8 cellular contexts compared by ENCODE assay signal in genomic region chr20:46022411-46023147, GRCh38. TPM values are rescaled to one million over a fixed set of nuclear protein-coding genes. Genes with fewer than 3 reads are reported as not detected.
DNase-seq lines count a peak whose midpoint lies in the region; ATAC-seq and TF ChIP-seq lines count a peak whose summit lies in the region.

No MANE protein-coding gene starts in this region.

- ATAC-seq in WTC11: peak; percentile 7; the same call in 1 of the 2 replicates
- no peak for ATAC-seq in HG03342 (IDR thresholded peaks at IDR 0.05; ENCODE audit: unreplicated experiment)
- ATAC-seq in HG03565 (IDR thresholded peaks at IDR 0.05; ENCODE audit: unreplicated experiment): no peak

- H3K27ac ChIP-seq in breast epithelium: no peak overlapping the region

- H3K27me3 Mint-ChIP-seq in WTC11 (ENCODE audit: low read depth): peaks cover 50% of the 10 kb centered on the region

- DNase-seq in GM06990 (ENCODE audit: extremely low read depth, insufficient read length): peak; percentile 72
- peak; percentile 43 for DNase-seq in NCI-H1092 treated with DMSO at 0.1 percent for 48 hours (lab: John Stamatoyannopoulos, UW)
- peak; percentile 87 for DNase-seq in WTC11 (ENCODE audit: low spot score)
- no peak for DNase-seq in breast epithelium (ENCODE audit: low spot score in 2 of 2)
- peak; percentile 15 for DNase-seq in kidney glomerular epithelial cell (lab: John Stamatoyannopoulos, UW)
- peak; percentile 81 for DNase-seq in stimulated activated CD4-positive, alpha-beta T cell treated with anti-CD3 and anti-CD28 coated beads, Interleukin-4, amount 100 ng/mL, for 24 hours

- no peaks in the 10 kb centered on the region for H3K36me3 Mint-ChIP-seq in WTC11

- peak overlapping the region; percentile 28; the same call in 1 of the 2 replicates for H3K27ac Mint-ChIP-seq in WTC11

- H3K27me3 ChIP-seq in GM06990 (replicated peaks; ENCODE audit: control insufficient read depth, insufficient read depth, low read length) (no peaks in the 10 kb centered on the region; the same call in 1 of the 2 replicates), breast epithelium (peaks cover 6 to 96% of the 10 kb centered on the region in 2 donors)

- TF ChIP-seq CTCF in GM06990 (IDR thresholded peaks at IDR 0.05; ENCODE audit: insufficient read depth, low read length, poor library complexity, severe bottlenecking) (peak; percentile 92), WTC11 (IDR thresholded peaks at IDR 0.05) (peak; percentile 79), breast epithelium (IDR thresholded peaks at IDR 0.05) (peak; percentile 54 to 81 (median 54))

- peak overlapping the region; percentile 76 for H3K4me3 Mint-ChIP-seq in WTC11

- H3K36me3 ChIP-seq in GM06990 (ENCODE audit: control insufficient read depth, insufficient read depth, low read length): no peaks in the 10 kb centered on the region
- no peaks in the 10 kb centered on the region for H3K36me3 ChIP-seq in breast epithelium

- TF ChIP-seq POLR2A in breast epithelium (IDR thresholded peaks at IDR 0.05): no peak

- no peaks in the 10 kb centered on the region for H3K9me3 Mint-ChIP-seq in WTC11

- CTCF ChIA-PET in WTC11 (lab: Charles Lee): interaction anchor here (0.6 to 2.2 kb wide), 57 partner anchors 9 to 391 kb away, joined by 3 to 108 read pairs (median 5); partner anchors contain the start of genes MMP9, PCIF1 and ZSWIM1

- H3K4me1 Mint-ChIP-seq in WTC11: peaks cover 7% of the 10 kb centered on the region

- intact Hi-C loops in breast epithelium (cut with DNase I; ENCODE audit: low total_unique reads): no loop called here

- peaks cover 4 to 10% of the 10 kb centered on the region in 2 donors for H3K4me1 ChIP-seq in breast epithelium

- no peaks in the 10 kb centered on the region for H3K9me3 ChIP-seq in breast epithelium

- H3K4me3 ChIP-seq in GM06990 (replicated peaks; ENCODE audit: low read depth, low read length) (peak overlapping the region; percentile 61), breast epithelium (peak overlapping the region in 2 of 3 donors; percentile 38 to 59)

- POLR2A ChIA-PET in WTC11 (lab: Charles Lee): no interaction called here

TF ChIP-seq in WTC11, 78 proteins besides CTCF, POLR2A, EP300 and RAD21:
- peak; percentile 95; the same call in 1 of the 2 replicates for TF ChIP-seq ELF4 (CRISPR knock-in tag; IDR thresholded peaks at IDR 0.05; ENCODE audit: low read depth)
- no peak for TF ChIP-seq E2F5 (CRISPR knock-in tag; IDR thresholded peaks at IDR 0.05)
- TF ChIP-seq, protein P1, sequence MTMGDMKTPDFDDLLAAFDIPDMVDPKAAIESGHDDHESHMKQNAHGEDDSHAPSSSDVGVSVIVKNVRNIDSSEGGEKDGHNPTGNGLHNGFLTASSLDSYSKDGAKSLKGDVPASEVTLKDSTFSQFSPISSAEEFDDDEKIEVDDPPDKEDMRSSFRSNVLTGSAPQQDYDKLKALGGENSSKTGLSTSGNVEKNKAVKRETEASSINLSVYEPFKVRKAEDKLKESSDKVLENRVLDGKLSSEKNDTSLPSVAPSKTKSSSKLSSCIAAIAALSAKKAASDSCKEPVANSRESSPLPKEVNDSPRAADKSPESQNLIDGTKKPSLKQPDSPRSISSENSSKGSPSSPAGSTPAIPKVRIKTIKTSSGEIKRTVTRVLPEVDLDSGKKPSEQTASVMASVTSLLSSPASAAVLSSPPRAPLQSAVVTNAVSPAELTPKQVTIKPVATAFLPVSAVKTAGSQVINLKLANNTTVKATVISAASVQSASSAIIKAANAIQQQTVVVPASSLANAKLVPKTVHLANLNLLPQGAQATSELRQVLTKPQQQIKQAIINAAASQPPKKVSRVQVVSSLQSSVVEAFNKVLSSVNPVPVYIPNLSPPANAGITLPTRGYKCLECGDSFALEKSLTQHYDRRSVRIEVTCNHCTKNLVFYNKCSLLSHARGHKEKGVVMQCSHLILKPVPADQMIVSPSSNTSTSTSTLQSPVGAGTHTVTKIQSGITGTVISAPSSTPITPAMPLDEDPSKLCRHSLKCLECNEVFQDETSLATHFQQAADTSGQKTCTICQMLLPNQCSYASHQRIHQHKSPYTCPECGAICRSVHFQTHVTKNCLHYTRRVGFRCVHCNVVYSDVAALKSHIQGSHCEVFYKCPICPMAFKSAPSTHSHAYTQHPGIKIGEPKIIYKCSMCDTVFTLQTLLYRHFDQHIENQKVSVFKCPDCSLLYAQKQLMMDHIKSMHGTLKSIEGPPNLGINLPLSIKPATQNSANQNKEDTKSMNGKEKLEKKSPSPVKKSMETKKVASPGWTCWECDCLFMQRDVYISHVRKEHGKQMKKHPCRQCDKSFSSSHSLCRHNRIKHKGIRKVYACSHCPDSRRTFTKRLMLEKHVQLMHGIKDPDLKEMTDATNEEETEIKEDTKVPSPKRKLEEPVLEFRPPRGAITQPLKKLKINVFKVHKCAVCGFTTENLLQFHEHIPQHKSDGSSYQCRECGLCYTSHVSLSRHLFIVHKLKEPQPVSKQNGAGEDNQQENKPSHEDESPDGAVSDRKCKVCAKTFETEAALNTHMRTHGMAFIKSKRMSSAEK (CRISPR knock-in tag; IDR thresholded peaks at IDR 0.05; ENCODE audit: borderline replicate concordance): no peak
- TF ChIP-seq HMGXB4 (CRISPR knock-in tag; IDR thresholded peaks at IDR 0.05): 0 out of 2 replicates have a peak, but pooled peaks have one; percentile 55
- peak; percentile 26; the same call in 1 of the 2 replicates for TF ChIP-seq ZNF423 (CRISPR knock-in tag; IDR thresholded peaks at IDR 0.05)
- TF ChIP-seq ZNF263 (CRISPR knock-in tag; IDR thresholded peaks at IDR 0.05; ENCODE audit: low read depth): peak; percentile 100

RNA-seq across cellular contexts. Expression of gene SLC12A5, which starts 6.4 kb away (rescaled TPM):
- total RNA-seq in WTC11 (2021): 6.6 to 8.5 TPM (median 7.2 TPM) in 3 replicates
- total RNA-seq in breast epithelium: under 1 TPM in 1 of 3 donors, not detected in 2; 0.33 TPM

RNA-seq across cellular contexts. Expression of gene MMP9, which starts 13.9 kb away (rescaled TPM):
- total RNA-seq in WTC11 (2021) (5.8 to 7.1 TPM (median 5.8 TPM) in 3 replicates), breast epithelium (1 to 10 TPM in 2 of 3 donors, under 1 TPM in 1; 0.98 to 7.8 (median 5.9) TPM)

RNA-seq across cellular contexts. Expression of gene ZNF335, which starts 50.6 kb away (rescaled TPM):
- 16.3 to 20.0 TPM (median 16.4 TPM) in 3 replicates for total RNA-seq in WTC11 (2021)
- 10 to 100 TPM; 12.6 to 25.9 (median 20.6) TPM for total RNA-seq in breast epithelium

Comparison
In these comparisons a context has a peak if more than half of its experiments do, and no peak if none do; other contexts are left out.
1. DNase-seq: peak in GM06990 (single experiment), NCI-H1092 treated with DMSO at 0.1 percent for 48 hours (single experiment), WTC11 (single experiment), kidney glomerular epithelial cell (single experiment) and stimulated activated CD4-positive, alpha-beta T cell treated with anti-CD3 and anti-CD28 coated beads, Interleukin-4, amount 100 ng/mL, for 24 hours (single experiment); none in breast epithelium (0 of 2).
2. Peak in every context shown above with its lines, with median percentiles within 50 percentile points of each other: CTCF ChIP-seq.